In genomic region chr3:130090681-130091080, GRCh38 we compare ENCODE assay signal across 3 cellular contexts. TPM values are rescaled to one million over a fixed set of nuclear protein-coding genes. Genes with fewer than 3 reads are reported as not detected.
"Had no signal": no experiment of that assay in that cellular context is flagged by ENCODE, and none has a peak within 500 bp of the region (broad histone marks: within the 10 kb centered on the region; RNA-seq: fewer than 3 reads in every experiment).

No MANE protein-coding gene starts in this region.

RNA-seq across cellular contexts. Expression of gene ALG1L2, which starts 9.1 kb away (rescaled TPM):
- total RNA-seq: activated CD4-positive, alpha-beta memory T cell treated with anti-CD3 and anti-CD28 coated beads for 36 hours; LHCN-M2; NCI-H460 had no signal
